Comparison of ENCODE assay signal across 26 cellular contexts in the genomic region with DNA sequence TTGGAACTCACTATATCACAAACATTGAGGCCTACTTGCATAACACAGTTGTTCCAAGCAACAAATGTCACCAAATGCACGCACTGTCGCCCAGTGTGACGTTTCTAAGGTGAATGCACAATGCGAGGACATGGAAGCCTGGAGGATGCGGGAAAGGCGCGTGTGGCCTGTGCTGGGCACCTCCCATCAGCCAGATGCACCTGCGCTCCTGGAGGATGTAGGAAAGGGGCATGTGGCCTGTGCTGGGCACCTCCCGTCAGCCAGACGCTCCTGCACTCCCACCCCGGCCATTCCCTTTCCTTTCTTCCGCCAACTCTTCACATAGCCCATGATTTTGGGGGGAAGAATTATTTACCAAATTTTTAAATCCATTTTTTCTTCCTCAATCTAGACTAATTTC.
"Had no signal": no experiment of that assay in that cellular context is flagged by ENCODE, and none has a peak within 500 bp of the region (broad histone marks: within the 10 kb centered on the region; RNA-seq: fewer than 3 reads in every experiment).

No MANE protein-coding gene starts in this region.

- H3K4me3 ChIP-seq: lower lobe of right lung, psoas muscle, right lobe of liver, smooth muscle cell, tibial nerve, upper lobe of left lung, vagina had no signal

- H3K27ac ChIP-seq: lower lobe of right lung, neutrophil, parathyroid adenoma, psoas muscle, right lobe of liver, tibial nerve, upper lobe of left lung, vagina had no signal

- H3K36me3 ChIP-seq: lower lobe of right lung, neutrophil, right lobe of liver, tibial nerve, upper lobe of left lung, vagina had no signal

- DNase-seq: hippocampal formation; kidney glomerular epithelial cell; left cardiac atrium; lower lobe of right lung; mammary epithelial cell; mesenchymal stem cell; naive thymus-derived CD8-positive, alpha-beta T cell; occipital lobe; psoas muscle; right lobe of liver; stimulated activated CD4-positive, alpha-beta T cell treated with anti-CD3 and anti-CD28 coated beads, Interleukin-1b, Interleukin-23, amount 100 ng/mL, for 48 hours; stimulated activated CD4-positive, alpha-beta T cell treated with anti-CD3 and anti-CD28 coated beads, Interleukin-2, amount 100 ng/mL, for 48 hours; stimulated activated CD4-positive, alpha-beta T cell treated with anti-CD3 and anti-CD28 coated beads, Interleukin-4, amount 100 ng/mL, for 4 hours; stimulated activated CD8-positive, alpha-beta memory T cell treated with anti-CD3 and anti-CD28 coated beads, Interleukin-4, amount 100 ng/mL, for 48 hours; stimulated activated naive CD4-positive, alpha-beta T cell treated with Interleukin-2 at 50 U/mL for 16 hours; stimulated activated naive CD8-positive, alpha-beta T cell treated with anti-CD3 and anti-CD28 coated beads, Interleukin-15, amount 100 ng/mL, for 72 hours; substantia nigra; upper lobe of left lung had no signal

- H3K9me3 ChIP-seq: lower lobe of right lung, neutrophil, psoas muscle, right lobe of liver, upper lobe of left lung, vagina had no signal

- H2AFZ ChIP-seq: parathyroid adenoma had no signal

- ATAC-seq: left cardiac atrium; left lobe of liver; lower lobe of right lung; naive thymus-derived CD8-positive, alpha-beta T cell; psoas muscle; right lobe of liver; stimulated activated memory B cell treated with anti-CD40 and anti-IgM and Interleukin-4, amounts not matched to agents 10 μg/mL and 1 μg/mL and 100 μg/mL, for 72 hours; stimulated activated naive CD8-positive, alpha-beta T cell treated with anti-CD3 and anti-CD28 coated beads, Interleukin-15, amount 100 ng/mL, for 72 hours had no signal

- H3K4me2 ChIP-seq: smooth muscle cell had no signal

- H3K27me3 ChIP-seq: neutrophil, right lobe of liver, tibial nerve, upper lobe of left lung, vagina had no signal

- FAIRE-seq: keratinocyte had no signal

- H3K4me1 ChIP-seq: lower lobe of right lung, parathyroid adenoma, psoas muscle, right lobe of liver, tibial nerve, upper lobe of left lung, vagina had no signal

- H3K9ac ChIP-seq: parathyroid adenoma had no signal

- H3K79me2 ChIP-seq: parathyroid adenoma had no signal
